8 cellular contexts compared by ENCODE assay signal in the genomic region with DNA sequence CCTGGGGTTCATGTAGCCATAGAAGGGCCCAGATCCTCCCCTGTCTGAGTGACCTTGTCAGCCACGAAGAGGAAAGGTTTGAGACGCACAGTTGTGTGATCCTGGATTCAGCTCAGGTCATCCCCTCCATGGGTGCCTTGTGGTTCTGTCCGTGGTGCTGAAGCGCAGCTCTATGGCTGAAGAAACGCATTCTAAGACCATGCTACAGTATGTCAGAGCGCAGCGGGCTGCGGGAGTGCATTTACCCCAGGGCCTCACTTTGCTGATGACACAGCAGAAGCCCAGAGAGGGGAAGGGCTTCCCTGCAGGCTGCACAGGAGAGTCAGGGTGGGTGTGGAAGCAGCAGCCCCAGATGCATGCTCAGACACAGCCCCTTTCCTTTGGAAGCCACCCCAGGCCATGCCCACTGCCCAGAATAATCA.
DNase-seq lines count a peak whose midpoint lies in the region; ATAC-seq and TF ChIP-seq lines count a peak whose summit lies in the region.

No MANE protein-coding gene starts in this region.

- in situ Hi-C loops in astrocyte of the cerebellum (cut with HindIII; ENCODE audit: low sequenced_read_pairs): no loop called here

- peak; percentile 97 for ATAC-seq in DND-41 (ENCODE audit: insufficient read depth, low read depth)
- no peak for ATAC-seq in CD8-positive, alpha-beta T cell
- ATAC-seq in HG03378 (IDR thresholded peaks at IDR 0.05; ENCODE audit: unreplicated experiment): no peak

- H4K20me1 ChIP-seq in DND-41 (ENCODE audit: insufficient read depth, low read length): peaks cover 11% of the 10 kb centered on the region

- H3K4me1 Mint-ChIP-seq in CD8-positive, alpha-beta T cell (ENCODE audit: low read depth): no peaks in the 10 kb centered on the region

- peaks cover 11% of the 10 kb centered on the region for H3K27me3 Mint-ChIP-seq in CD8-positive, alpha-beta T cell (ENCODE audit: low read depth)

- TF ChIP-seq CTCF in DND-41 (IDR thresholded peaks at IDR 0.05; ENCODE audit: borderline replicate concordance, extremely low read depth, low read length, poor library complexity, severe bottlenecking): no peak
- no peak for TF ChIP-seq CTCF in astrocyte of the cerebellum (IDR thresholded peaks at IDR 0.05; ENCODE audit: low read depth, low read length, missing control alignments)
- TF ChIP-seq CTCF in CD8-positive, alpha-beta T cell (IDR thresholded peaks at IDR 0.05): no peak

- H3K27ac Mint-ChIP-seq in CD8-positive, alpha-beta T cell: no peak overlapping the region

- no peak overlapping the region for H2AFZ ChIP-seq in DND-41 (ENCODE audit: low read depth, low read length)

- H3K36me3 ChIP-seq in DND-41 (ENCODE audit: insufficient read depth, low read length): no peaks in the 10 kb centered on the region
- H3K36me3 ChIP-seq in CD8-positive, alpha-beta T cell (ENCODE audit: insufficient read depth, low read length): no peaks in the 10 kb centered on the region

- H3K4me2 ChIP-seq in DND-41 (ENCODE audit: insufficient read depth, low read length): no peak overlapping the region

- no peaks in the 10 kb centered on the region for H3K79me2 ChIP-seq in DND-41 (ENCODE audit: insufficient read depth, low read length)

- no peaks in the 10 kb centered on the region for H3K36me3 Mint-ChIP-seq in CD8-positive, alpha-beta T cell

- no peak overlapping the region for H3K9ac ChIP-seq in DND-41 (ENCODE audit: low read depth, low read length)

- CTCF ChIA-PET in CD8-positive, alpha-beta T cell (lab: Charles Lee): no interaction called here

- H3K4me1 ChIP-seq in DND-41 (ENCODE audit: insufficient read depth, low read length): no peaks in the 10 kb centered on the region
- no peaks in the 10 kb centered on the region for H3K4me1 ChIP-seq in CD8-positive, alpha-beta T cell (ENCODE audit: insufficient read depth, low read length)

- intact Hi-C loops in CD8-positive, alpha-beta T cell (cut with DNase I, micrococcal nuclease): no loop called here

- POLR2A ChIA-PET in CD8-positive, alpha-beta T cell (lab: Charles Lee): no interaction called here

- no peaks in the 10 kb centered on the region for H3K9me3 Mint-ChIP-seq in CD8-positive, alpha-beta T cell

- H3K4me3 ChIP-seq in DND-41 (ENCODE audit: low read depth in 1 of 2, low read length in 2 of 2) (no peak overlapping the region), astrocyte of the cerebellum (ENCODE audit: low read depth, low read length) (no peak overlapping the region)
- no peak overlapping the region for H3K4me3 ChIP-seq in CD8-positive, alpha-beta T cell (ENCODE audit: low read depth, low read length)

- peak; percentile 76 for DNase-seq in DND-41
- peak; percentile 89 for DNase-seq in HuH-7.5 (ENCODE audit: low spot score)
- DNase-seq in astrocyte of the cerebellum (ENCODE audit: low read depth): peak; percentile 20
- DNase-seq in medulla oblongata (ENCODE audit: extremely low spot score): peak; percentile 26
- DNase-seq in CD8-positive, alpha-beta T cell: no peak
- DNase-seq in hippocampal formation (lab: John Stamatoyannopoulos, UW): no peak
- DNase-seq in activated effector memory CD4-positive, alpha-beta T cell treated with anti-CD3 and anti-CD28 coated beads, Interleukin-2, amount 50 U/mL, for 16 hours: no peak

- no peak overlapping the region for H3K27ac ChIP-seq in DND-41 (ENCODE audit: low read length)
- no peak overlapping the region for H3K27ac ChIP-seq in CD8-positive, alpha-beta T cell (ENCODE audit: low read depth, low read length)

- H3K9me3 ChIP-seq in DND-41 (ENCODE audit: insufficient read depth, low read length, severe bottlenecking): no peaks in the 10 kb centered on the region
- no peaks in the 10 kb centered on the region for H3K9me3 ChIP-seq in CD8-positive, alpha-beta T cell (ENCODE audit: low read length)

- H3K4me3 Mint-ChIP-seq in CD8-positive, alpha-beta T cell: no peak overlapping the region

- H3K27me3 ChIP-seq in DND-41 (ENCODE audit: insufficient read depth, low read length, poor library complexity): no peaks in the 10 kb centered on the region
- no peaks in the 10 kb centered on the region for H3K27me3 ChIP-seq in CD8-positive, alpha-beta T cell (ENCODE audit: insufficient read depth, low read length)

Comparison
In these comparisons a context has a peak if more than half of its experiments do, and no peak if none do; other contexts are left out.
1. DNase-seq: peak in DND-41 (single experiment), HuH-7.5 (single experiment), astrocyte of the cerebellum (single experiment) and medulla oblongata (single experiment); none in CD8-positive, alpha-beta T cell (0 of 7), hippocampal formation (0 of 2) and activated effector memory CD4-positive, alpha-beta T cell treated with anti-CD3 and anti-CD28 coated beads, Interleukin-2, amount 50 U/mL, for 16 hours (single experiment).